In genomic region chr18:68660355-68661183, GRCh38 we compare ENCODE assay signal across 8 cellular contexts. TPM values are rescaled to one million over a fixed set of nuclear protein-coding genes. Genes with fewer than 3 reads are reported as not detected.
A peak's percentile ranks its signal among the peaks of the same experiment; 100 is the strongest.
DNase-seq lines count a peak whose midpoint lies in the region; FAIRE-seq and TF ChIP-seq lines count a peak whose summit lies in the region.

No MANE protein-coding gene starts in this region.

- no peak overlapping the region for H3K27ac Mint-ChIP-seq in CD4-positive, alpha-beta memory T cell
- no peak overlapping the region for H3K27ac Mint-ChIP-seq in endodermal cell
- no peak overlapping the region for H3K27ac Mint-ChIP-seq in neural progenitor cell
- no peak overlapping the region for H3K27ac Mint-ChIP-seq in activated naive CD4-positive, alpha-beta T cell treated with anti-CD3 and anti-CD28 coated beads for 36 hours

- H4K20me1 ChIP-seq in OCI-LY1 (ENCODE audit: insufficient read depth, low read length) (no peaks in the 10 kb centered on the region), neural progenitor cell (ENCODE audit: low read depth) (no peaks in the 10 kb centered on the region)

- POLR2A ChIA-PET in CD4-positive, alpha-beta memory T cell (lab: Charles Lee; ENCODE audit: partially characterized antibody), result interaction anchor here (1.1 kb wide), 1 partner anchor 10 kb away, joined by 3 read pairs; no protein-coding TSS in a partner anchor

- CTCF ChIA-PET in CD4-positive, alpha-beta memory T cell (lab: Charles Lee; ENCODE audit: partially characterized antibody), result interaction anchor here (0.6 to 4.5 kb wide), 18 partner anchors 9 to 1448 kb away, joined by 3 to 29 read pairs (median 4); no protein-coding TSS in a partner anchor
- CTCF ChIA-PET in activated naive CD4-positive, alpha-beta T cell treated with anti-CD3 and anti-CD28 coated beads for 36 hours (lab: Charles Lee), result interaction anchor here (0.5 to 1.7 kb wide), 12 partner anchors 9 to 1772 kb away, joined by 3 to 4 read pairs (median 3); no protein-coding TSS in a partner anchor

- H3K9ac ChIP-seq in OCI-LY1 (ENCODE audit: low read length) (no peak overlapping the region), endodermal cell (ENCODE audit: extremely low read depth, low read length, poor library complexity, severe bottlenecking) (no peak overlapping the region), neural progenitor cell (no peak overlapping the region)

- H3K36me3 Mint-ChIP-seq in CD4-positive, alpha-beta memory T cell, result no peaks in the 10 kb centered on the region
- no peaks in the 10 kb centered on the region for H3K36me3 Mint-ChIP-seq in endodermal cell (ENCODE audit: low read depth)
- no peaks in the 10 kb centered on the region for H3K36me3 Mint-ChIP-seq in neural progenitor cell
- no peaks in the 10 kb centered on the region for H3K36me3 Mint-ChIP-seq in activated naive CD4-positive, alpha-beta T cell treated with anti-CD3 and anti-CD28 coated beads for 36 hours (ENCODE audit: low read depth)

- no peak overlapping the region for H2AFZ ChIP-seq in OCI-LY1 (ENCODE audit: low read length)
- H2AFZ ChIP-seq in neural progenitor cell (replicated peaks), result no peak overlapping the region

- DNase-seq in CD4-positive, alpha-beta memory T cell, result peak in 4 of 5 donors; percentile 18 to 31 (median 27)
- DNase-seq in HTR-8/SVneo (ENCODE audit: insufficient read length, low spot score) (peak; percentile 3), endodermal cell (no peak), neural progenitor cell (ENCODE audit: low spot score) (peak; percentile 72)
- DNase-seq in stimulated activated CD4-positive, alpha-beta T cell treated with anti-CD3 and anti-CD28 coated beads, Interleukin-1b, Interleukin-23, amount 100 ng/mL, for 48 hours, result no peak
- DNase-seq in activated naive CD4-positive, alpha-beta T cell treated with anti-CD3 and anti-CD28 coated beads for 36 hours, result no peak
- no peak for DNase-seq in activated effector memory CD4-positive, alpha-beta T cell treated with Interleukin-2 at 50 U/mL for 16 hours

- no peak overlapping the region for H3K4me3 Mint-ChIP-seq in CD4-positive, alpha-beta memory T cell
- H3K4me3 Mint-ChIP-seq in endodermal cell, result no peak overlapping the region
- no peak overlapping the region for H3K4me3 Mint-ChIP-seq in neural progenitor cell
- H3K4me3 Mint-ChIP-seq in activated naive CD4-positive, alpha-beta T cell treated with anti-CD3 and anti-CD28 coated beads for 36 hours, result no peak overlapping the region

- no peak overlapping the region for H3K4me3 ChIP-seq in CD4-positive, alpha-beta memory T cell (ENCODE audit: low read length in 2 of 2)
- H3K4me3 ChIP-seq in OCI-LY1 (ENCODE audit: low read depth, low read length, poor library complexity, severe bottlenecking) (no peak overlapping the region), endodermal cell (ENCODE audit: low read length) (no peak overlapping the region), neural progenitor cell (no peak overlapping the region)

- TF ChIP-seq CTCF in OCI-LY1 (IDR thresholded peaks at IDR 0.05; ENCODE audit: low read length) (peak; percentile 53), endodermal cell (conservative IDR thresholded peaks at IDR 0.05) (peak; percentile 88), neural progenitor cell (IDR thresholded peaks at IDR 0.05) (peak; percentile 74)

- intact Hi-C loops in CD4-positive, alpha-beta memory T cell (cut with micrococcal nuclease), result loop anchor here (1.0 kb wide), 2 partner anchors 1144 to 1443 kb away; partner anchors contain the start of gene DSEL
- intact Hi-C loops in activated naive CD4-positive, alpha-beta T cell treated with anti-CD3 and anti-CD28 coated beads for 36 hours (cut with micrococcal nuclease), result loop anchor here (1.0 kb wide), 3 partner anchors 75 to 1443 kb away; partner anchors contain the start of gene DSEL

- no peak overlapping the region for H3K4me2 ChIP-seq in OCI-LY1 (ENCODE audit: low read length)
- no peak overlapping the region for H3K4me2 ChIP-seq in neural progenitor cell

- no peaks in the 10 kb centered on the region for H3K4me1 ChIP-seq in CD4-positive, alpha-beta memory T cell (ENCODE audit: insufficient read depth, low read length)
- no peaks in the 10 kb centered on the region for H3K4me1 ChIP-seq in OCI-LY1 (ENCODE audit: insufficient read depth, low read length, severe bottlenecking)
- H3K4me1 ChIP-seq in endodermal cell (ENCODE audit: control insufficient read depth, insufficient read depth, low read length), result no peaks in the 10 kb centered on the region
- H3K4me1 ChIP-seq in neural progenitor cell, result no peaks in the 10 kb centered on the region

- no peaks in the 10 kb centered on the region for H3K9me3 ChIP-seq in CD4-positive, alpha-beta memory T cell (ENCODE audit: control insufficient read depth in 1 of 2, low read length in 2 of 2)
- H3K9me3 ChIP-seq in OCI-LY1 (ENCODE audit: low read length) (no peaks in the 10 kb centered on the region), endodermal cell (ENCODE audit: control insufficient read depth, low read length) (no peaks in the 10 kb centered on the region), neural progenitor cell (ENCODE audit: low read depth) (no peaks in the 10 kb centered on the region)

- no peaks in the 10 kb centered on the region for H3K9me3 Mint-ChIP-seq in CD4-positive, alpha-beta memory T cell
- H3K9me3 Mint-ChIP-seq in endodermal cell (no peaks in the 10 kb centered on the region), neural progenitor cell (no peaks in the 10 kb centered on the region)
- no peaks in the 10 kb centered on the region for H3K9me3 Mint-ChIP-seq in activated naive CD4-positive, alpha-beta T cell treated with anti-CD3 and anti-CD28 coated beads for 36 hours

- no peaks in the 10 kb centered on the region for H3K36me3 ChIP-seq in CD4-positive, alpha-beta memory T cell (ENCODE audit: insufficient read depth, low read length)
- no peaks in the 10 kb centered on the region for H3K36me3 ChIP-seq in OCI-LY1 (ENCODE audit: insufficient read depth, low read length)
- H3K36me3 ChIP-seq in endodermal cell (ENCODE audit: control insufficient read depth, insufficient read depth, low read length), result no peaks in the 10 kb centered on the region
- no peaks in the 10 kb centered on the region for H3K36me3 ChIP-seq in neural progenitor cell

- 77% methylated on average over 5 of the region's 5 CpGs; no CpG with 5 or more reads in 1 of the 2 experiments for WGBS in endodermal cell (ENCODE audit: insufficient coverage in 1 of 2, insufficient read length in 1 of 2), 2 experiments

- FAIRE-seq in HTR-8/SVneo (lab: Jason Lieb, UNC), result no peak

- H3F3A ChIP-seq in OCI-LY1 (ENCODE audit: insufficient read depth, low read length) (no peaks in the 10 kb centered on the region), neural progenitor cell (ENCODE audit: low read depth) (no peaks in the 10 kb centered on the region)

- no peaks in the 10 kb centered on the region for H3K9me2 ChIP-seq in OCI-LY1 (ENCODE audit: low read depth, low read length)

- H3K79me2 ChIP-seq in OCI-LY1 (ENCODE audit: insufficient read depth, low read length) (no peaks in the 10 kb centered on the region), neural progenitor cell (ENCODE audit: low read depth) (no peaks in the 10 kb centered on the region)

- H3K27ac ChIP-seq in CD4-positive, alpha-beta memory T cell (ENCODE audit: low read depth, low read length), result no peak overlapping the region
- no peak overlapping the region for H3K27ac ChIP-seq in OCI-LY1 (ENCODE audit: low read depth, low read length, poor library complexity, severe bottlenecking)
- no peak overlapping the region for H3K27ac ChIP-seq in endodermal cell (ENCODE audit: low read depth, low read length)
- no peak overlapping the region for H3K27ac ChIP-seq in neural progenitor cell

- no peaks in the 10 kb centered on the region for H3K27me3 ChIP-seq in CD4-positive, alpha-beta memory T cell (ENCODE audit: insufficient read depth, low read length)
- no peaks in the 10 kb centered on the region for H3K27me3 ChIP-seq in OCI-LY1 (ENCODE audit: insufficient read depth, low read length)
- H3K27me3 ChIP-seq in endodermal cell (ENCODE audit: control insufficient read depth, insufficient read depth, low read length, poor library complexity, severe bottlenecking), result no peaks in the 10 kb centered on the region
- H3K27me3 ChIP-seq in neural progenitor cell, result no peaks in the 10 kb centered on the region

- H3K4me1 Mint-ChIP-seq in CD4-positive, alpha-beta memory T cell, result no peaks in the 10 kb centered on the region
- H3K4me1 Mint-ChIP-seq in endodermal cell, result peaks cover 8% of the 10 kb centered on the region
- no peaks in the 10 kb centered on the region for H3K4me1 Mint-ChIP-seq in neural progenitor cell
- H3K4me1 Mint-ChIP-seq in activated naive CD4-positive, alpha-beta T cell treated with anti-CD3 and anti-CD28 coated beads for 36 hours (ENCODE audit: low read depth), result no peaks in the 10 kb centered on the region

- H3K27me3 Mint-ChIP-seq in CD4-positive, alpha-beta memory T cell, result peaks cover 0 to 1% of the 10 kb centered on the region in 2 donors
- H3K27me3 Mint-ChIP-seq in endodermal cell (ENCODE audit: insufficient read depth) (no peaks in the 10 kb centered on the region), neural progenitor cell (ENCODE audit: insufficient read depth, low read depth) (peaks cover 5% of the 10 kb centered on the region)
- H3K27me3 Mint-ChIP-seq in activated naive CD4-positive, alpha-beta T cell treated with anti-CD3 and anti-CD28 coated beads for 36 hours (ENCODE audit: low read depth), result no peaks in the 10 kb centered on the region

RNA-seq across cellular contexts. Expression of gene TMX3, which starts 54.3 kb away (rescaled TPM):
- 10 to 100 TPM; 67.1 to 73.6 TPM for total RNA-seq in CD4-positive, alpha-beta memory T cell
- 10 to 100 TPM; 19.2 to 20.4 TPM for polyA plus RNA-seq in CD4-positive, alpha-beta memory T cell
- total RNA-seq in endodermal cell, result 10 to 100 TPM; 50.7 to 51.2 TPM
- 55.2 TPM for polyA plus RNA-seq in endodermal cell (2013, experiment 1 of 2)
- polyA plus RNA-seq in endodermal cell (2013, experiment 2 of 2), result 46.8 TPM
- 51.2 and 89.6 TPM in 2 replicates for total RNA-seq in neural progenitor cell (ENCODE audit: low replicate concordance)
- total RNA-seq in activated naive CD4-positive, alpha-beta T cell treated with anti-CD3 and anti-CD28 coated beads for 36 hours, result 10 to 100 TPM; 35.5 to 41.3 TPM

Comparison
In these comparisons a context has a peak if more than half of its experiments do, and no peak if none do; other contexts are left out.
1. DNase-seq: peak in CD4-positive, alpha-beta memory T cell (4 of 5), HTR-8/SVneo (single experiment) and neural progenitor cell (single experiment); none in endodermal cell (single experiment), stimulated activated CD4-positive, alpha-beta T cell treated with anti-CD3 and anti-CD28 coated beads, Interleukin-1b, Interleukin-23, amount 100 ng/mL, for 48 hours (single experiment), activated naive CD4-positive, alpha-beta T cell treated with anti-CD3 and anti-CD28 coated beads for 36 hours (single experiment) and activated effector memory CD4-positive, alpha-beta T cell treated with Interleukin-2 at 50 U/mL for 16 hours (single experiment).
2. Peak in every context shown above with its lines, with median percentiles within 50 percentile points of each other: CTCF ChIP-seq.